ENCODE assay signal across 1 cellular context in the genomic region with DNA sequence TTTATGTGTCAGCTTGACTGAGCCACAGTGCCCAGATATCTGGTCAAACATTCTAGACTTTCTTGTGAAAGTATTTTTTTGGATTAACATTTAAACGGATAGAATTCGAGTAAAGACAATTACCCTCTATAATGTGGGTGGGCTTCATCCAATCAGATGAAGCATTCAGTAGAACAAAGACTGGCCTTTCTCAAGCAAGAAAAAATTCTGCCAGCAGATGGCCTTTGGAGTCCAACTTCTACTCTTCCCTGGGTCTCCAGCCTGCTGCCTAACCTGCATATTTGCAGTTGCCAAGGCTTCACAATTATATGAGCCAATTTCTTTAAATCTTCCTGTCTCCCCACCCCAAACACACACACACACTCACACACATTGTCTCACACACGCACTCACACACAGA.
TF ChIP-seq lines count a peak whose summit lies in the region.

No MANE protein-coding gene starts in this region.

TF ChIP-seq in GM23338, 12 proteins besides CTCF, POLR2A, EP300 and RAD21 (continued from another document):
- TF ChIP-seq, protein P1, sequence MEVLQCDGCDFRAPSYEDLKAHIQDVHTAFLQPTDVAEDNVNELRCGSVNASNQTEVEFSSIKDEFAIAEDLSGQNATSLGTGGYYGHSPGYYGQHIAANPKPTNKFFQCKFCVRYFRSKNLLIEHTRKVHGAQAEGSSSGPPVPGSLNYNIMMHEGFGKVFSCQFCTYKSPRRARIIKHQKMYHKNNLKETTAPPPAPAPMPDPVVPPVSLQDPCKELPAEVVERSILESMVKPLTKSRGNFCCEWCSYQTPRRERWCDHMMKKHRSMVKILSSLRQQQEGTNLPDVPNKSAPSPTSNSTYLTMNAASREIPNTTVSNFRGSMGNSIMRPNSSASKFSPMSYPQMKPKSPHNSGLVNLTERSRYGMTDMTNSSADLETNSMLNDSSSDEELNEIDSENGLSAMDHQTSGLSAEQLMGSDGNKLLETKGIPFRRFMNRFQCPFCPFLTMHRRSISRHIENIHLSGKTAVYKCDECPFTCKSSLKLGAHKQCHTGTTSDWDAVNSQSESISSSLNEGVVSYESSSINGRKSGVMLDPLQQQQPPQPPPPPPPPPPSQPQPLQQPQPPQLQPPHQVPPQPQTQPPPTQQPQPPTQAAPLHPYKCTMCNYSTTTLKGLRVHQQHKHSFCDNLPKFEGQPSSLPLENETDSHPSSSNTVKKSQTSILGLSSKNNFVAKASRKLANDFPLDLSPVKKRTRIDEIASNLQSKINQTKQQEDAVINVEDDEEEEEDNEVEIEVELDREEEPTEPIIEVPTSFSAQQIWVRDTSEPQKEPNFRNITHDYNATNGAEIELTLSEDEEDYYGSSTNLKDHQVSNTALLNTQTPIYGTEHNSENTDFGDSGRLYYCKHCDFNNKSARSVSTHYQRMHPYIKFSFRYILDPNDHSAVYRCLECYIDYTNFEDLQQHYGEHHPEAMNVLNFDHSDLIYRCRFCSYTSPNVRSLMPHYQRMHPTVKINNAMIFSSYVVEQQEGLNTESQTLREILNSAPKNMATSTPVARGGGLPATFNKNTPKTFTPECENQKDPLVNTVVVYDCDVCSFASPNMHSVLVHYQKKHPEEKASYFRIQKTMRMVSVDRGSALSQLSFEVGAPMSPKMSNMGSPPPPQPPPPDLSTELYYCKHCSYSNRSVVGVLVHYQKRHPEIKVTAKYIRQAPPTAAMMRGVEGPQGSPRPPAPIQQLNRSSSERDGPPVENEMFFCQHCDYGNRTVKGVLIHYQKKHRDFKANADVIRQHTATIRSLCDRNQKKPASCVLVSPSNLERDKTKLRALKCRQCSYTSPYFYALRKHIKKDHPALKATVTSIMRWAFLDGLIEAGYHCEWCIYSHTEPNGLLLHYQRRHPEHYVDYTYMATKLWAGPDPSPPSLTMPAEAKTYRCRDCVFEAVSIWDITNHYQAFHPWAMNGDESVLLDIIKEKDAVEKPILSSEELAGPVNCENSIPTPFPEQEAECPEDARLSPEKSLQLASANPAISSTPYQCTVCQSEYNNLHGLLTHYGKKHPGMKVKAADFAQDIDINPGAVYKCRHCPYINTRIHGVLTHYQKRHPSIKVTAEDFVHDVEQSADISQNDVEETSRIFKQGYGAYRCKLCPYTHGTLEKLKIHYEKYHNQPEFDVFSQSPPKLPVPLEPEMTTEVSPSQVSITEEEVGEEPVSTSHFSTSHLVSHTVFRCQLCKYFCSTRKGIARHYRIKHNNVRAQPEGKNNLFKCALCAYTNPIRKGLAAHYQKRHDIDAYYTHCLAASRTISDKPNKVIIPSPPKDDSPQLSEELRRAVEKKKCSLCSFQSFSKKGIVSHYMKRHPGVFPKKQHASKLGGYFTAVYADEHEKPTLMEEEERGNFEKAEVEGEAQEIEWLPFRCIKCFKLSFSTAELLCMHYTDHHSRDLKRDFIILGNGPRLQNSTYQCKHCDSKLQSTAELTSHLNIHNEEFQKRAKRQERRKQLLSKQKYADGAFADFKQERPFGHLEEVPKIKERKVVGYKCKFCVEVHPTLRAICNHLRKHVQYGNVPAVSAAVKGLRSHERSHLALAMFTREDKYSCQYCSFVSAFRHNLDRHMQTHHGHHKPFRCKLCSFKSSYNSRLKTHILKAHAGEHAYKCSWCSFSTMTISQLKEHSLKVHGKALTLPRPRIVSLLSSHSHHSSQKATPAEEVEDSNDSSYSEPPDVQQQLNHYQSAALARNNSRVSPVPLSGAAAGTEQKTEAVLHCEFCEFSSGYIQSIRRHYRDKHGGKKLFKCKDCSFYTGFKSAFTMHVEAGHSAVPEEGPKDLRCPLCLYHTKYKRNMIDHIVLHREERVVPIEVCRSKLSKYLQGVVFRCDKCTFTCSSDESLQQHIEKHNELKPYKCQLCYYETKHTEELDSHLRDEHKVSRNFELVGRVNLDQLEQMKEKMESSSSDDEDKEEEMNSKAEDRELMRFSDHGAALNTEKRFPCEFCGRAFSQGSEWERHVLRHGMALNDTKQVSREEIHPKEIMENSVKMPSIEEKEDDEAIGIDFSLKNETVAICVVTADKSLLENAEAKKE (CRISPR knock-in tag; IDR thresholded peaks at IDR 0.05), result no peak
- TF ChIP-seq, protein P2, sequence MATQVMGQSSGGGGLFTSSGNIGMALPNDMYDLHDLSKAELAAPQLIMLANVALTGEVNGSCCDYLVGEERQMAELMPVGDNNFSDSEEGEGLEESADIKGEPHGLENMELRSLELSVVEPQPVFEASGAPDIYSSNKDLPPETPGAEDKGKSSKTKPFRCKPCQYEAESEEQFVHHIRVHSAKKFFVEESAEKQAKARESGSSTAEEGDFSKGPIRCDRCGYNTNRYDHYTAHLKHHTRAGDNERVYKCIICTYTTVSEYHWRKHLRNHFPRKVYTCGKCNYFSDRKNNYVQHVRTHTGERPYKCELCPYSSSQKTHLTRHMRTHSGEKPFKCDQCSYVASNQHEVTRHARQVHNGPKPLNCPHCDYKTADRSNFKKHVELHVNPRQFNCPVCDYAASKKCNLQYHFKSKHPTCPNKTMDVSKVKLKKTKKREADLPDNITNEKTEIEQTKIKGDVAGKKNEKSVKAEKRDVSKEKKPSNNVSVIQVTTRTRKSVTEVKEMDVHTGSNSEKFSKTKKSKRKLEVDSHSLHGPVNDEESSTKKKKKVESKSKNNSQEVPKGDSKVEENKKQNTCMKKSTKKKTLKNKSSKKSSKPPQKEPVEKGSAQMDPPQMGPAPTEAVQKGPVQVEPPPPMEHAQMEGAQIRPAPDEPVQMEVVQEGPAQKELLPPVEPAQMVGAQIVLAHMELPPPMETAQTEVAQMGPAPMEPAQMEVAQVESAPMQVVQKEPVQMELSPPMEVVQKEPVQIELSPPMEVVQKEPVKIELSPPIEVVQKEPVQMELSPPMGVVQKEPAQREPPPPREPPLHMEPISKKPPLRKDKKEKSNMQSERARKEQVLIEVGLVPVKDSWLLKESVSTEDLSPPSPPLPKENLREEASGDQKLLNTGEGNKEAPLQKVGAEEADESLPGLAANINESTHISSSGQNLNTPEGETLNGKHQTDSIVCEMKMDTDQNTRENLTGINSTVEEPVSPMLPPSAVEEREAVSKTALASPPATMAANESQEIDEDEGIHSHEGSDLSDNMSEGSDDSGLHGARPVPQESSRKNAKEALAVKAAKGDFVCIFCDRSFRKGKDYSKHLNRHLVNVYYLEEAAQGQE (IDR thresholded peaks at IDR 0.05; ENCODE audit: unreplicated experiment), result no peak
- TF ChIP-seq JUNB (IDR thresholded peaks at IDR 0.05; ENCODE audit: unreplicated experiment) (no peak), EZH2 (IDR thresholded peaks at IDR 0.05; ENCODE audit: low read depth, unreplicated experiment) (no peak)
